In the genomic region with DNA sequence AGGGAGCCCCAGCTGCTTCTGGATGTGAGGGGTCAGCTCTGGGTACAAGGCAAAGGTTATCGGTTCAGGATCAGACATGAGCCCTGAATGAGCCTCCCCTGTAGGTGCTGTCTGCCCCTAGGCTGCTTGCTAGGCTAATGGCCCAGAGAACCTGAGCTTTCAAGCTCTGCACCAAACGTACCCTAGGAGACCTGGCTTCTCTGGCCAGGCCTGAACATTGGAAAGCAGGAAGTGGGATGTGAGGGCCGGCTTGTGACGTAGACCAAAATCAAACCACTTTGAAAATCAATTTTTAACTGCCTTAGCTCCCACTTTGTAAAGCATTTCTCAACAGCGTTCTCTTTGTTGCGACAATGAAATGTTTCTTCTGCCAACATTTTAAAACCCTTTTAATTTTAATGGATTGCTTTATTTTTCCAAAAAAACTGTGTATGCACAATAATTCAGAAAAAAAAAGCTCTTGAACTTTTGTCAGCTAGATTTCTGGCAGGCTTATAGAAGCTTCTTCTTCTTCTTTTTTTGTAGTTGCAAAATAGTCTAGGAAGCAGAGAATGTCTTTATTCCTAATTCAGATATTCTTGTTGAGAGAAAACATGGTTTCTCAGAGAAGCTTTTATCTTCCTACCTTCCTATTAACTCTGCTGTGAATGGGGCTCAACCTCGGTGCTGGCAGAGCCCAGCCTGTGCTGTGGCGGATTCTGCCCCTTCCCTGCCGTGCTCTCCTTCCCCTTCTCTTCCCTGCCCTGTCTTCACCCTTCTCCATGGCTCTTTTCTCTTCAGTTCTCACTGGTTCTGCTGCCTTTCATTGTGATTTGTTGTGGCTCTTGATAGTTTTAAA, we compare ENCODE assay signal across 13 cellular contexts.
DNase-seq lines count a peak whose midpoint lies in the region; ATAC-seq, FAIRE-seq and TF ChIP-seq lines count a peak whose summit lies in the region.
"Had no signal": no experiment of that assay in that cellular context is flagged by ENCODE, and none has a peak within 500 bp of the region (broad histone marks: within the 10 kb centered on the region; RNA-seq: fewer than 3 reads in every experiment).

No MANE protein-coding gene starts in this region.

- 84% methylated on average over 9 of the region's 9 CpGs for WGBS in smooth muscle cell (ENCODE audit: low lambda C conversion rate)

- peaks cover 28% of the 10 kb centered on the region for H3K4me1 Mint-ChIP-seq in astrocyte (ENCODE audit: low read depth, unreplicated experiment)

- peak overlapping the region; percentile 8 for H3K27ac Mint-ChIP-seq in astrocyte (ENCODE audit: unreplicated experiment)
- H3K27ac Mint-ChIP-seq: T-cell, type B pancreatic cell had no signal

- no peaks in the 10 kb centered on the region for H3K27me3 Mint-ChIP-seq in astrocyte (ENCODE audit: low read depth, unreplicated experiment)
- H3K27me3 Mint-ChIP-seq: type B pancreatic cell had no signal

- H3K4me1 ChIP-seq in astrocyte (ENCODE audit: insufficient read depth, low read length) (no peaks in the 10 kb centered on the region), left lung (peaks cover 0 to 3% of the 10 kb centered on the region in 2 donors), smooth muscle cell (ENCODE audit: low read depth) (peaks cover 38% of the 10 kb centered on the region), PC-3 (ENCODE audit: insufficient read depth, low read length) (no peaks in the 10 kb centered on the region)

- no peak overlapping the region for H3K27ac ChIP-seq in astrocyte (ENCODE audit: low read depth, low read length)
- H3K27ac ChIP-seq in left lung = peak overlapping the region; percentile 21 to 24
- no peak overlapping the region for H3K27ac ChIP-seq in smooth muscle cell (ENCODE audit: low read depth)
- H3K27ac ChIP-seq in PC-3 (ENCODE audit: low read length) = no peak overlapping the region

- H3K4me3 Mint-ChIP-seq in astrocyte (ENCODE audit: unreplicated experiment) = no peak overlapping the region
- H3K4me3 Mint-ChIP-seq: T-cell, type B pancreatic cell had no signal

- DNase-seq in ELF-1 (ENCODE audit: low read depth, low spot score) (peak; percentile 50), astrocyte (ENCODE audit: low read depth) (no peak), left lung (peak in 1 of 2 donors; percentile 31), smooth muscle cell (lab: John Stamatoyannopoulos, UW; ENCODE audit: unreplicated experiment) (no peak), PC-3 (no peak)
- DNase-seq in activated naive CD4-positive, alpha-beta T cell treated with anti-CD3 and anti-CD28 coated beads, Interleukin-2, amount 50 U/mL, for 16 hours = no peak
- DNase-seq: activated CD4-positive, alpha-beta T cell treated with anti-CD3 and anti-CD28 coated beads for 1 hour; NCI-H2227 treated with DMSO at 0.1 percent for 48 hours; T-cell had no signal

- CTCF ChIA-PET in PC-3 (lab: Charles Lee) = no interaction called here

- H3K9me3 ChIP-seq in astrocyte (ENCODE audit: insufficient read depth, low read depth, low read length) (no peaks in the 10 kb centered on the region), left lung (no peaks in the 10 kb centered on the region), smooth muscle cell (replicated peaks; ENCODE audit: low read depth) (no peaks in the 10 kb centered on the region), PC-3 (ENCODE audit: low read length) (no peaks in the 10 kb centered on the region)

- H3K79me2 ChIP-seq in astrocyte (ENCODE audit: insufficient read depth, low read length) (no peaks in the 10 kb centered on the region), smooth muscle cell (ENCODE audit: low read depth) (no peaks in the 10 kb centered on the region), PC-3 (ENCODE audit: low read length) (no peaks in the 10 kb centered on the region)

- no peak for FAIRE-seq in astrocyte (lab: Jason Lieb, UNC)

- no peaks in the 10 kb centered on the region for H4K20me1 ChIP-seq in astrocyte (ENCODE audit: insufficient read depth, low read length)
- no peaks in the 10 kb centered on the region for H4K20me1 ChIP-seq in smooth muscle cell (ENCODE audit: low read depth)
- no peaks in the 10 kb centered on the region for H4K20me1 ChIP-seq in PC-3 (ENCODE audit: low read length)

- H3K27me3 ChIP-seq in astrocyte (ENCODE audit: insufficient read depth, low read length) (no peaks in the 10 kb centered on the region), left lung (no peaks in the 10 kb centered on the region), smooth muscle cell (ENCODE audit: low read depth) (no peaks in the 10 kb centered on the region), PC-3 (ENCODE audit: low read length) (peaks cover 56% of the 10 kb centered on the region)

- H3K4me2 ChIP-seq in astrocyte (ENCODE audit: low read length) = no peak overlapping the region
- H3K4me2 ChIP-seq in smooth muscle cell = peak overlapping the region; percentile 19
- no peak overlapping the region for H3K4me2 ChIP-seq in PC-3 (ENCODE audit: low read length)

- H3K9ac ChIP-seq in astrocyte (ENCODE audit: low read length) (no peak overlapping the region), smooth muscle cell (ENCODE audit: low read depth) (no peak overlapping the region), PC-3 (ENCODE audit: low read length) (no peak overlapping the region)

- H2AFZ ChIP-seq in astrocyte (ENCODE audit: low read depth, low read length) (no peak overlapping the region), smooth muscle cell (ENCODE audit: low read depth) (peak overlapping the region; percentile 47), PC-3 (ENCODE audit: low read length) (no peak overlapping the region)

- H3K4me3 ChIP-seq in astrocyte (ENCODE audit: insufficient read depth, low read depth, low read length) (no peak overlapping the region), left lung (no peak overlapping the region), smooth muscle cell (no peak overlapping the region), PC-3 (ENCODE audit: low read length) (no peak overlapping the region)

- H3K36me3 ChIP-seq in astrocyte (ENCODE audit: insufficient read depth, low read length) (no peaks in the 10 kb centered on the region), left lung (no peaks in the 10 kb centered on the region), smooth muscle cell (ENCODE audit: low read depth) (no peaks in the 10 kb centered on the region), PC-3 (ENCODE audit: low read depth, low read length) (no peaks in the 10 kb centered on the region)

- POLR2A ChIA-PET in PC-3 (lab: Charles Lee; ENCODE audit: unreplicated experiment) = no interaction called here

- ATAC-seq in left lung = no peak
- no peak for ATAC-seq in HG03159 (IDR thresholded peaks at IDR 0.05; ENCODE audit: unreplicated experiment)
- no peak for ATAC-seq in PC-3
- ATAC-seq in GM21576 (IDR thresholded peaks at IDR 0.05; ENCODE audit: unreplicated experiment) = no peak
- ATAC-seq: Panc1, T-cell had no signal

- H3K9me2 ChIP-seq in PC-3 (replicated peaks; ENCODE audit: low read length) = no peaks in the 10 kb centered on the region

- no peaks in the 10 kb centered on the region for H3K9me3 Mint-ChIP-seq in astrocyte (ENCODE audit: unreplicated experiment)
- H3K9me3 Mint-ChIP-seq: T-cell, type B pancreatic cell had no signal

- intact Hi-C loops in left lung (cut with DNase I) (no loop called here), PC-3 (cut with micrococcal nuclease) (no loop called here)

- H3F3A ChIP-seq in smooth muscle cell (ENCODE audit: low read depth) (no peaks in the 10 kb centered on the region), PC-3 (ENCODE audit: low read length, unreplicated experiment) (no peaks in the 10 kb centered on the region)

- TF ChIP-seq CTCF in astrocyte (IDR thresholded peaks at IDR 0.05; ENCODE audit: insufficient read depth, low read depth, low read length) (no peak), left lung (IDR thresholded peaks at IDR 0.05) (no peak), smooth muscle cell (IDR thresholded peaks at IDR 0.05; ENCODE audit: borderline replicate concordance, insufficient read depth, poor library complexity, severe bottlenecking) (no peak), PC-3 (conservative IDR thresholded peaks at IDR 0.05; ENCODE audit: low read depth, low read length) (no peak)

- BruUV-seq in PC-3 (replicated peaks; lab: Mats Ljungman, UMichigan) = no TSS peak

- no peaks in the 10 kb centered on the region for H3K36me3 Mint-ChIP-seq in astrocyte (ENCODE audit: low read depth, unreplicated experiment)
- H3K36me3 Mint-ChIP-seq: T-cell, type B pancreatic cell had no signal

Comparison
In these comparisons a context has a peak if more than half of its experiments do, and no peak if none do; other contexts are left out.
1. H3K27ac ChIP-seq: peak in left lung (2 of 2); none in astrocyte (single experiment), smooth muscle cell (single experiment) and PC-3 (single experiment).